In genomic region chr21:36471254-36471723, GRCh38 we compare ENCODE assay signal across 11 cellular contexts. TPM values are rescaled to one million over a fixed set of nuclear protein-coding genes. Genes with fewer than 3 reads are reported as not detected.
A peak's percentile ranks its signal among the peaks of the same experiment; 100 is the strongest.
DNase-seq lines count a peak whose midpoint lies in the region; ATAC-seq and TF ChIP-seq lines count a peak whose summit lies in the region.
"Had no signal": no experiment of that assay in that cellular context is flagged by ENCODE, and none has a peak within 500 bp of the region (broad histone marks: within the 10 kb centered on the region; RNA-seq: fewer than 3 reads in every experiment).

No MANE protein-coding gene starts in this region.

- peaks cover 8% of the 10 kb centered on the region for H3K4me1 Mint-ChIP-seq in activated CD8-positive, alpha-beta T cell treated with anti-CD3 and anti-CD28 coated beads for 36 hours (ENCODE audit: low read depth)
- H3K4me1 Mint-ChIP-seq in activated CD8-positive, alpha-beta T cell treated with anti-CD3 and anti-CD28 coated beads, Interleukin-2, amount 10 ng/mL, durations not matched to agents 7 days and 5 days (ENCODE audit: low read depth) = no peaks in the 10 kb centered on the region
- peaks cover 5% of the 10 kb centered on the region for H3K4me1 Mint-ChIP-seq in T-helper 2 cell treated with Interferon-gamma antibody and Interleukin-4, amounts not matched to agents 5 μg/mL and 100 μg/mL, for 36 hours (ENCODE audit: low read depth)
- H3K4me1 Mint-ChIP-seq: naive B cell had no signal

- TF ChIP-seq CTCF in activated CD8-positive, alpha-beta T cell treated with anti-CD3 and anti-CD28 coated beads for 36 hours (IDR thresholded peaks at IDR 0.05) = no peak

- DNase-seq in activated CD8-positive, alpha-beta T cell treated with anti-CD3 and anti-CD28 coated beads for 36 hours = peak; percentile 25
- no peak for DNase-seq in activated CD8-positive, alpha-beta T cell treated with anti-CD3 and anti-CD28 coated beads, Interleukin-2, amount 10 ng/mL, durations not matched to agents 7 days and 5 days
- DNase-seq in T-helper 2 cell treated with Interferon-gamma antibody and Interleukin-4, amounts not matched to agents 5 μg/mL and 100 μg/mL, for 36 hours (ENCODE audit: low spot score) = peak; percentile 38
- DNase-seq in renal cortical epithelial cell (ENCODE audit: low read depth) = peak; percentile 59
- DNase-seq in dedifferentiated amniotic fluid mesenchymal stem cell (ENCODE audit: extremely low spot score) = no peak
- no peak for DNase-seq in SIG-M5 (lab: John Stamatoyannopoulos, UW)
- no peak for DNase-seq in NK-92 treated with Interleukin-12 subunit alpha and Interleukin-12 subunit beta, amount 100 ng/mL, for 24 hours (lab: John Stamatoyannopoulos, UW)
- DNase-seq: amygdala, naive B cell, NCI-H774 had no signal

- intact Hi-C loops in activated CD8-positive, alpha-beta T cell treated with anti-CD3 and anti-CD28 coated beads for 36 hours (cut with micrococcal nuclease) = no loop called here

- CTCF ChIA-PET in activated CD8-positive, alpha-beta T cell treated with anti-CD3 and anti-CD28 coated beads for 36 hours (lab: Charles Lee) = no interaction called here
- CTCF ChIA-PET in activated CD8-positive, alpha-beta T cell treated with anti-CD3 and anti-CD28 coated beads, Interleukin-2, amount 10 ng/mL, durations not matched to agents 7 days and 5 days (lab: Charles Lee) = interaction anchor here (0.5 kb wide), 1 partner anchor 503 kb away, joined by 3 read pairs; no protein-coding TSS in a partner anchor

- H3K36me3 Mint-ChIP-seq in activated CD8-positive, alpha-beta T cell treated with anti-CD3 and anti-CD28 coated beads for 36 hours (ENCODE audit: low read depth) = no peaks in the 10 kb centered on the region
- no peaks in the 10 kb centered on the region for H3K36me3 Mint-ChIP-seq in activated CD8-positive, alpha-beta T cell treated with anti-CD3 and anti-CD28 coated beads, Interleukin-2, amount 10 ng/mL, durations not matched to agents 7 days and 5 days (ENCODE audit: low read depth)
- H3K36me3 Mint-ChIP-seq in T-helper 2 cell treated with Interferon-gamma antibody and Interleukin-4, amounts not matched to agents 5 μg/mL and 100 μg/mL, for 36 hours (ENCODE audit: low read depth) = no peaks in the 10 kb centered on the region

- no peak overlapping the region for H3K27ac Mint-ChIP-seq in activated CD8-positive, alpha-beta T cell treated with anti-CD3 and anti-CD28 coated beads for 36 hours
- H3K27ac Mint-ChIP-seq in activated CD8-positive, alpha-beta T cell treated with anti-CD3 and anti-CD28 coated beads, Interleukin-2, amount 10 ng/mL, durations not matched to agents 7 days and 5 days = no peak overlapping the region
- H3K27ac Mint-ChIP-seq in T-helper 2 cell treated with Interferon-gamma antibody and Interleukin-4, amounts not matched to agents 5 μg/mL and 100 μg/mL, for 36 hours = no peak overlapping the region
- H3K27ac Mint-ChIP-seq: naive B cell had no signal

- H3K4me3 Mint-ChIP-seq in activated CD8-positive, alpha-beta T cell treated with anti-CD3 and anti-CD28 coated beads for 36 hours = no peak overlapping the region
- no peak overlapping the region for H3K4me3 Mint-ChIP-seq in activated CD8-positive, alpha-beta T cell treated with anti-CD3 and anti-CD28 coated beads, Interleukin-2, amount 10 ng/mL, durations not matched to agents 7 days and 5 days
- H3K4me3 Mint-ChIP-seq in T-helper 2 cell treated with Interferon-gamma antibody and Interleukin-4, amounts not matched to agents 5 μg/mL and 100 μg/mL, for 36 hours = no peak overlapping the region
- H3K4me3 Mint-ChIP-seq: naive B cell had no signal

- H3K9me3 Mint-ChIP-seq in activated CD8-positive, alpha-beta T cell treated with anti-CD3 and anti-CD28 coated beads for 36 hours = no peaks in the 10 kb centered on the region
- H3K9me3 Mint-ChIP-seq in activated CD8-positive, alpha-beta T cell treated with anti-CD3 and anti-CD28 coated beads, Interleukin-2, amount 10 ng/mL, durations not matched to agents 7 days and 5 days (ENCODE audit: insufficient read depth) = no peaks in the 10 kb centered on the region
- H3K9me3 Mint-ChIP-seq in T-helper 2 cell treated with Interferon-gamma antibody and Interleukin-4, amounts not matched to agents 5 μg/mL and 100 μg/mL, for 36 hours = no peaks in the 10 kb centered on the region

- H3K27me3 Mint-ChIP-seq in activated CD8-positive, alpha-beta T cell treated with anti-CD3 and anti-CD28 coated beads for 36 hours = peaks cover 8% of the 10 kb centered on the region
- H3K27me3 Mint-ChIP-seq in activated CD8-positive, alpha-beta T cell treated with anti-CD3 and anti-CD28 coated beads, Interleukin-2, amount 10 ng/mL, durations not matched to agents 7 days and 5 days (ENCODE audit: low read depth) = no peaks in the 10 kb centered on the region
- H3K27me3 Mint-ChIP-seq in T-helper 2 cell treated with Interferon-gamma antibody and Interleukin-4, amounts not matched to agents 5 μg/mL and 100 μg/mL, for 36 hours (ENCODE audit: low read depth) = peaks cover 2% of the 10 kb centered on the region

- POLR2A ChIA-PET in activated CD8-positive, alpha-beta T cell treated with anti-CD3 and anti-CD28 coated beads for 36 hours (lab: Charles Lee) = no interaction called here
- POLR2A ChIA-PET in activated CD8-positive, alpha-beta T cell treated with anti-CD3 and anti-CD28 coated beads, Interleukin-2, amount 10 ng/mL, durations not matched to agents 7 days and 5 days (lab: Charles Lee) = no interaction called here

- peak; percentile 84 for ATAC-seq in activated CD8-positive, alpha-beta T cell treated with anti-CD3 and anti-CD28 coated beads for 36 hours
- ATAC-seq in activated CD8-positive, alpha-beta T cell treated with anti-CD3 and anti-CD28 coated beads, Interleukin-2, amount 10 ng/mL, durations not matched to agents 7 days and 5 days = no peak
- ATAC-seq in HG02623 (IDR thresholded peaks at IDR 0.05; ENCODE audit: unreplicated experiment) = peak; percentile 48

RNA-seq across cellular contexts. Expression of gene CLDN14, which starts 8.6 kb away (rescaled TPM):
- total RNA-seq in activated CD8-positive, alpha-beta T cell treated with anti-CD3 and anti-CD28 coated beads for 36 hours = not detected
- total RNA-seq in activated CD8-positive, alpha-beta T cell treated with anti-CD3 and anti-CD28 coated beads, Interleukin-2, amount 10 ng/mL, durations not matched to agents 7 days and 5 days = not detected
- 1.6 and 4.0 TPM in 2 replicates for total RNA-seq in renal cortical epithelial cell

Comparison
In these comparisons a context has a peak if more than half of its experiments do, and no peak if none do; other contexts are left out.
1. DNase-seq: peak in activated CD8-positive, alpha-beta T cell treated with anti-CD3 and anti-CD28 coated beads for 36 hours (single experiment), T-helper 2 cell treated with Interferon-gamma antibody and Interleukin-4, amounts not matched to agents 5 μg/mL and 100 μg/mL, for 36 hours (single experiment) and renal cortical epithelial cell (single experiment); none in activated CD8-positive, alpha-beta T cell treated with anti-CD3 and anti-CD28 coated beads, Interleukin-2, amount 10 ng/mL, durations not matched to agents 7 days and 5 days (single experiment), dedifferentiated amniotic fluid mesenchymal stem cell (single experiment), SIG-M5 (single experiment) and NK-92 treated with Interleukin-12 subunit alpha and Interleukin-12 subunit beta, amount 100 ng/mL, for 24 hours (single experiment).